Comparison of ENCODE assay signal across 32 cellular contexts in the genomic region with DNA sequence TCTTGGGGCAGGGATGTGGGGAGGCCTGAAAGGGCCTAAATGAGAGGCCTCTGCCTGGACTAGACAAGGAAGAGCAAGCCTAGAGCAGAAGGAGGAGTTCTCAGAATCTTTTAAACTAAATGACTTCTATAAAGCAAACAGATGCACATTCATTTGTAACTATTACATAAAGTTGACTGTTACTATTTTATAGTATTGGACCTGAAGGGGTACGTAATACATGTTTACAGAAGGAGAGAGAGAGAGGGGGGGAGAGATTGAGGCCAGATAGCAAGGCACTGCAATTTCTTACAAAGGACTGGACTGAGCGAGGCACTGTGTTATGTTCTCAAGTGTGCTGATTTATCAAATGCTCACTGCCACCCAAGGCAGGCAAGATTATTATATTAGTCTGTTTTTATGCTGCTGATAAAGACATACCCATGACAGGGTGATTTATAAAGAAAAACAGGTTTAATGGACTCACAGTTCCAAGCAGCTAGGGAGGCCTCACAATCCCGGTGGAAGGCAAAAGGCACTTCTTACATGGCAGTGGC.
"Had no signal": no experiment of that assay in that cellular context is flagged by ENCODE, and none has a peak within 500 bp of the region (broad histone marks: within the 10 kb centered on the region; RNA-seq: fewer than 3 reads in every experiment).

No MANE protein-coding gene starts in this region.

- H3K9me3 ChIP-seq: adrenal gland, body of pancreas, breast epithelium had no signal

- H3K27ac ChIP-seq: adrenal gland, body of pancreas, brain microvascular endothelial cell, breast epithelium, WERI-Rb-1 had no signal

- H3K36me3 Mint-ChIP-seq: activated CD4-positive, alpha-beta memory T cell treated with anti-CD3 and anti-CD28 coated beads for 36 hours; activated naive CD4-positive, alpha-beta T cell treated with anti-CD3 and anti-CD28 coated beads, Interleukin-2, amount 50 U/mL, for 72 hours; activated naive CD8-positive, alpha-beta T cell treated with anti-CD3 and anti-CD28 coated beads for 36 hours; T-cell had no signal

- H3K36me3 ChIP-seq: adrenal gland, brain microvascular endothelial cell, breast epithelium, WERI-Rb-1 had no signal

- H3K27ac Mint-ChIP-seq: activated B cell treated with CpG ODN at 0.5 μM for 24 hours; activated CD4-positive, alpha-beta memory T cell treated with anti-CD3 and anti-CD28 coated beads for 36 hours; activated CD4-positive, alpha-beta T cell treated with anti-CD3 and anti-CD28 coated beads, Interleukin-2, amount 10 ng/mL, durations not matched to agents 24 days and 14 days; activated CD8-positive, alpha-beta T cell treated with anti-CD3 and anti-CD28 coated beads for 36 hours; activated naive CD4-positive, alpha-beta T cell treated with anti-CD3 and anti-CD28 coated beads for 36 hours; activated naive CD4-positive, alpha-beta T cell treated with anti-CD3 and anti-CD28 coated beads, Interleukin-2, amount 50 U/mL, for 72 hours; activated naive CD8-positive, alpha-beta T cell treated with anti-CD3 and anti-CD28 coated beads for 36 hours; activated T-cell treated with anti-CD3 and anti-CD28 coated beads, Interleukin-2, amount 50 U/mL, for 72 hours; activated T-helper 1 cell treated with anti-CD3 and anti-CD28 coated beads, Interleukin-12 subunit alpha, Interleukin-12 subunit beta, Interleukin-2, Interleukin-4 antibody, amounts not matched to agents 30 ng/mL and 10 ng/mL and 1 ng/mL, durations not matched to agents 14 hours and 24 hours and 36 hours; activated T-helper 17 cell treated with anti-CD3 and anti-CD28 coated beads, Interleukin-2, amount 50 U/mL, for 72 hours; T-cell; T-helper 17 cell had no signal

- H3K4me1 Mint-ChIP-seq: activated B cell treated with CpG ODN at 0.5 μM for 24 hours; activated CD4-positive, alpha-beta T cell treated with anti-CD3 and anti-CD28 coated beads, Interleukin-2, amount 10 ng/mL, durations not matched to agents 24 days and 14 days; activated naive CD8-positive, alpha-beta T cell treated with anti-CD3 and anti-CD28 coated beads for 36 hours; activated T-helper 17 cell treated with anti-CD3 and anti-CD28 coated beads, Interleukin-2, amount 50 U/mL, for 72 hours; T-cell; T-helper 17 cell had no signal

- H3K4me3 Mint-ChIP-seq: activated B cell treated with CpG ODN at 0.5 μM for 24 hours; activated CD4-positive, alpha-beta memory T cell treated with anti-CD3 and anti-CD28 coated beads for 36 hours; activated CD4-positive, alpha-beta T cell treated with anti-CD3 and anti-CD28 coated beads, Interleukin-2, amount 10 ng/mL, durations not matched to agents 24 days and 14 days; activated CD8-positive, alpha-beta T cell treated with anti-CD3 and anti-CD28 coated beads for 36 hours; activated naive CD4-positive, alpha-beta T cell treated with anti-CD3 and anti-CD28 coated beads for 36 hours; activated naive CD8-positive, alpha-beta T cell treated with anti-CD3 and anti-CD28 coated beads for 36 hours; activated T-cell treated with anti-CD3 and anti-CD28 coated beads, Interleukin-2, amount 50 U/mL, for 4 hours; activated T-cell treated with anti-CD3 and anti-CD28 coated beads, Interleukin-2, amount 50 U/mL, for 72 hours; activated T-helper 1 cell treated with anti-CD3 and anti-CD28 coated beads, Interleukin-12 subunit alpha, Interleukin-12 subunit beta, Interleukin-2, Interleukin-4 antibody, amounts not matched to agents 30 ng/mL and 10 ng/mL and 1 ng/mL, durations not matched to agents 14 hours and 24 hours and 36 hours; activated T-helper 17 cell treated with anti-CD3 and anti-CD28 coated beads, Interleukin-2, amount 50 U/mL, for 72 hours; T-cell; T-helper 17 cell had no signal

- H3K9me3 Mint-ChIP-seq: activated B cell treated with CpG ODN at 0.5 μM for 24 hours; activated CD4-positive, alpha-beta memory T cell treated with anti-CD3 and anti-CD28 coated beads for 36 hours; activated CD4-positive, alpha-beta T cell treated with anti-CD3 and anti-CD28 coated beads, Interleukin-2, amount 10 ng/mL, durations not matched to agents 24 days and 14 days; activated CD8-positive, alpha-beta T cell treated with anti-CD3 and anti-CD28 coated beads for 36 hours; activated naive CD4-positive, alpha-beta T cell treated with anti-CD3 and anti-CD28 coated beads for 36 hours; activated naive CD4-positive, alpha-beta T cell treated with anti-CD3 and anti-CD28 coated beads, Interleukin-2, amount 50 U/mL, for 72 hours; activated naive CD8-positive, alpha-beta T cell treated with anti-CD3 and anti-CD28 coated beads for 36 hours; activated T-cell treated with anti-CD3 and anti-CD28 coated beads, Interleukin-2, amount 50 U/mL, for 4 hours; activated T-cell treated with anti-CD3 and anti-CD28 coated beads, Interleukin-2, amount 50 U/mL, for 72 hours; activated T-helper 1 cell treated with anti-CD3 and anti-CD28 coated beads, Interleukin-12 subunit alpha, Interleukin-12 subunit beta, Interleukin-2, Interleukin-4 antibody, amounts not matched to agents 30 ng/mL and 10 ng/mL and 1 ng/mL, durations not matched to agents 14 hours and 24 hours and 36 hours; activated T-helper 17 cell treated with anti-CD3 and anti-CD28 coated beads, Interleukin-2, amount 50 U/mL, for 72 hours had no signal

- H3K27me3 Mint-ChIP-seq: activated CD4-positive, alpha-beta memory T cell treated with anti-CD3 and anti-CD28 coated beads for 36 hours; activated CD4-positive, alpha-beta T cell treated with anti-CD3 and anti-CD28 coated beads, Interleukin-2, amount 10 ng/mL, durations not matched to agents 24 days and 14 days; activated CD8-positive, alpha-beta T cell treated with anti-CD3 and anti-CD28 coated beads for 36 hours; activated T-helper 17 cell treated with anti-CD3 and anti-CD28 coated beads, Interleukin-2, amount 50 U/mL, for 72 hours; T-helper 17 cell had no signal

- H3K4me1 ChIP-seq: adrenal gland, body of pancreas, breast epithelium had no signal

- H3K4me3 ChIP-seq: adrenal gland, body of pancreas, breast epithelium had no signal

- DNase-seq: activated B cell treated with CpG ODN at 0.5 μM for 24 hours; activated CD4-positive, alpha-beta memory T cell treated with anti-CD3 and anti-CD28 coated beads for 36 hours; activated CD4-positive, alpha-beta T cell treated with anti-CD3 and anti-CD28 coated beads for 4 hours; activated CD4-positive, alpha-beta T cell treated with anti-CD3 and anti-CD28 coated beads, Interleukin-2, amount 10 ng/mL, durations not matched to agents 24 days and 14 days; activated CD4-positive, alpha-beta T cell treated with anti-CD3 and anti-CD28 coated beads, Interleukin-2, amount 50 U/mL, for 1 hour; activated CD4-positive, alpha-beta T cell treated with anti-CD3 and anti-CD28 coated beads, Interleukin-2, amount 50 U/mL, for 4 hours; activated CD4-positive, CD25-positive, alpha-beta regulatory T cell treated with anti-CD3 and anti-CD28 coated beads, Interleukin-2, amount 50 U/mL, for 72 hours; activated CD8-positive, alpha-beta memory T cell treated with anti-CD3 and anti-CD28 coated beads, Interleukin-2, amount 50 U/mL, for 4 hours; activated CD8-positive, alpha-beta T cell treated with anti-CD3 and anti-CD28 coated beads for 36 hours; activated effector memory CD4-positive, alpha-beta T cell treated with anti-CD3 and anti-CD28 coated beads, Interleukin-2, amount 50 U/mL, for 16 hours; activated gamma-delta T cell treated with Interleukin-2 at 50 U/mL for 16 hours; activated naive CD4-positive, alpha-beta T cell; activated naive CD4-positive, alpha-beta T cell treated with anti-CD3 and anti-CD28 coated beads for 36 hours; activated naive CD4-positive, alpha-beta T cell treated with anti-CD3 and anti-CD28 coated beads, Interleukin-2, amount 50 U/mL, for 16 hours; activated naive CD8-positive, alpha-beta T cell treated with anti-CD3 and anti-CD28 coated beads for 36 hours; activated T-cell treated with anti-CD3 and anti-CD28 coated beads for 4 hours; activated T-cell treated with anti-CD3 and anti-CD28 coated beads, Interleukin-2, amount 50 U/mL, for 1 hour; activated T-cell treated with anti-CD3 and anti-CD28 coated beads, Interleukin-2, amount 50 U/mL, for 4 hours; activated T-cell treated with anti-CD3 and anti-CD28 coated beads, Interleukin-2, amount 50 U/mL, for 72 hours; adrenal gland; amniotic stem cell; aorta; body of pancreas; brain microvascular endothelial cell; central memory CD4-positive, alpha-beta T cell; T-cell; T-helper 17 cell; WERI-Rb-1 had no signal

- ATAC-seq: activated CD8-positive, alpha-beta T cell treated with anti-CD3 and anti-CD28 coated beads for 36 hours; activated naive CD4-positive, alpha-beta T cell treated with anti-CD3 and anti-CD28 coated beads, Interleukin-2, amount 50 U/mL, for 72 hours; activated T-cell treated with anti-CD3 and anti-CD28 coated beads, Interleukin-2, amount 50 U/mL, for 4 hours; activated T-cell treated with anti-CD3 and anti-CD28 coated beads, Interleukin-2, amount 50 U/mL, for 72 hours; activated T-helper 17 cell treated with anti-CD3 and anti-CD28 coated beads, Interleukin-2, amount 50 U/mL, for 72 hours; body of pancreas; T-cell; T-helper 17 cell had no signal
